Comparison of ENCODE assay signal across 1 cellular context in the genomic region with DNA sequence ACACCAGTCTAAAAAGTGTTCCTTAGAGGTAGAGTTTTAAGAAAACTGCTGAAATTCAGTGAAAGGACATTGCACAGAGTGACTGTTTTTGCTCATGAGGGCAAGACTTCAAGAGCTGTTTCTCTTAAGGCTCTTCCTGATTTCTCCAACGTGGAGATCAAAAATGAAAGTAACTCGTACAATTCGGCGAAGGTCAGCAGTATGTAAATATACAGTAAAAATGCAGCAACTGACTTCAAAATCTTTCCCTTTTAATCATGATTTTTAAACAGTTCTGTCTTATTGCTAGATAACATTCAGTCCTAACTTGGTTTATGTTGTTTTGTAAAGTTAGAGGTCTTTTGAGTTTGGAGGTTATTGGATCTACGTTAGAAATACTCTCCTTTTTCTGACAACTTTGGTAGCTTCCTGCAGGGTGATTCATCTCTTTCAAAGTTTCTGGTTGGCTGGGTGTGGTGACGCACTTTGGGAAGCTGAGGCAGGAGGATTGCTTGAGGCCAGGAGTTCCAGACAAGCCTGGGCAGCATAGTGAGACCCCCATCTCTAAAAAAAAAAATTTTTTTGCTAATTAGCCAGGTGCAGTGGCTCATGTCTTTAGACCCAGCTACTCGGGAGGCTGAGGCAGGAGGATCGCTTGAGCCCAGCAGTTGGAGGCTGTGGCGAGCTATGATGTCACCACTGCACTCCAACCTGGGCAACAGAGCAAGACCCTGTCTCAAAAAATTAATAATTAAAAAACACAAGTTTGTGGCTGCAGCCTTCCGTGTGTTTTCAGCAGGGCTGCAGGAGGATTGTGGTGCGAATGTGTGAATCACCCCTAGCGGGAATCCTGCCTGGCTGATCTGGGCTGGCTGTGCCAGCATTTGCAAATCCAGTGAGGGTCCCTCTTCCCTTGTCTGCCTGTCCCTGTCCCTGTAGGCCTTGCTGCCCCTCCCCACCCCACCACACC.
TF ChIP-seq lines count a peak whose summit lies in the region.

No MANE protein-coding gene starts in this region.

TF ChIP-seq in K562, 482 proteins besides CTCF, POLR2A, EP300 and RAD21 (continued from another document):
- TF ChIP-seq, protein P1, sequence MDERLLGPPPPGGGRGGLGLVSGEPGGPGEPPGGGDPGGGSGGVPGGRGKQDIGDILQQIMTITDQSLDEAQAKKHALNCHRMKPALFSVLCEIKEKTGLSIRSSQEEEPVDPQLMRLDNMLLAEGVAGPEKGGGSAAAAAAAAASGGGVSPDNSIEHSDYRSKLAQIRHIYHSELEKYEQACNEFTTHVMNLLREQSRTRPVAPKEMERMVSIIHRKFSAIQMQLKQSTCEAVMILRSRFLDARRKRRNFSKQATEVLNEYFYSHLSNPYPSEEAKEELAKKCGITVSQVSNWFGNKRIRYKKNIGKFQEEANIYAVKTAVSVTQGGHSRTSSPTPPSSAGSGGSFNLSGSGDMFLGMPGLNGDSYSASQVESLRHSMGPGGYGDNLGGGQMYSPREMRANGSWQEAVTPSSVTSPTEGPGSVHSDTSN (CRISPR knock-in tag; IDR thresholded peaks at IDR 0.05; ENCODE audit: low read depth) = no peak
- TF ChIP-seq, protein P1 (tag; conservative IDR thresholded peaks at IDR 0.05; ENCODE audit: low read depth) = 0 out of 2 replicates have a peak, but pooled peaks have one; percentile 12
- TF ChIP-seq MTA3 (IDR thresholded peaks at IDR 0.05; ENCODE audit: borderline replicate concordance) = no peak
- no peak for TF ChIP-seq MAFF (IDR thresholded peaks at IDR 0.05; ENCODE audit: low read length)
- TF ChIP-seq, protein P2, sequence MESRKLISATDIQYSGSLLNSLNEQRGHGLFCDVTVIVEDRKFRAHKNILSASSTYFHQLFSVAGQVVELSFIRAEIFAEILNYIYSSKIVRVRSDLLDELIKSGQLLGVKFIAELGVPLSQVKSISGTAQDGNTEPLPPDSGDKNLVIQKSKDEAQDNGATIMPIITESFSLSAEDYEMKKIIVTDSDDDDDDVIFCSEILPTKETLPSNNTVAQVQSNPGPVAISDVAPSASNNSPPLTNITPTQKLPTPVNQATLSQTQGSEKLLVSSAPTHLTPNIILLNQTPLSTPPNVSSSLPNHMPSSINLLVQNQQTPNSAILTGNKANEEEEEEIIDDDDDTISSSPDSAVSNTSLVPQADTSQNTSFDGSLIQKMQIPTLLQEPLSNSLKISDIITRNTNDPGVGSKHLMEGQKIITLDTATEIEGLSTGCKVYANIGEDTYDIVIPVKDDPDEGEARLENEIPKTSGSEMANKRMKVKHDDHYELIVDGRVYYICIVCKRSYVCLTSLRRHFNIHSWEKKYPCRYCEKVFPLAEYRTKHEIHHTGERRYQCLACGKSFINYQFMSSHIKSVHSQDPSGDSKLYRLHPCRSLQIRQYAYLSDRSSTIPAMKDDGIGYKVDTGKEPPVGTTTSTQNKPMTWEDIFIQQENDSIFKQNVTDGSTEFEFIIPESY (CRISPR knock-in tag; IDR thresholded peaks at IDR 0.05) = peak; percentile 64
- TF ChIP-seq, protein P3, sequence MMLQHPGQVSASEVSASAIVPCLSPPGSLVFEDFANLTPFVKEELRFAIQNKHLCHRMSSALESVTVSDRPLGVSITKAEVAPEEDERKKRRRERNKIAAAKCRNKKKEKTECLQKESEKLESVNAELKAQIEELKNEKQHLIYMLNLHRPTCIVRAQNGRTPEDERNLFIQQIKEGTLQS (IDR thresholded peaks at IDR 0.05) = 0 out of 2 replicates have a peak, but pooled peaks have one; percentile 32
- TF ChIP-seq, protein P3 (CRISPR knock-in tag; conservative IDR thresholded peaks at IDR 0.05) = no peak
- peak; percentile 92 for TF ChIP-seq ZNF121 (CRISPR knock-in tag; conservative IDR thresholded peaks at IDR 0.05)
